In the genomic region with DNA sequence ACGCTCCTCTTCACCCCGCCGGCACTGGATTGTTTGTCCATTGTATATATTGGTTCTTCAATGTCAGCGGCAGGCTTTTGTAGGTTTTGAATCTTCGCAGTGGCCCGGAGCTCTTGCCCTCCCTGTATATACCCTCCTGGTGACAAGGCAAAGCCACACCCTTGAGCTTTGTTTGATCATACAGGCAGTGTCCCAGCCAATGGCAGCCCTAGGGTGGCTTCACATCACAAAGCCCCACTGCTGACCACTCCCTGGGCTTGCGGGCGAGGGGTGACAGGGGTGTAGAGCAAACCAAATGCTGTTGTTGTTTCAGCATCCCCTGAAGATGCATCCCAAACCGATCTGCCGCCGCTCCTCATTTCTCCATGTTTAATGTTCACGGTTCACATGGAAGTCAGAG, we compare ENCODE assay signal across 14 cellular contexts. TPM values are rescaled to one million over a fixed set of nuclear protein-coding genes. Genes with fewer than 3 reads are reported as not detected.
"Had no signal": no experiment of that assay in that cellular context is flagged by ENCODE, and none has a peak within 500 bp of the region (broad histone marks: within the 10 kb centered on the region; RNA-seq: fewer than 3 reads in every experiment).

A gene with protein sequence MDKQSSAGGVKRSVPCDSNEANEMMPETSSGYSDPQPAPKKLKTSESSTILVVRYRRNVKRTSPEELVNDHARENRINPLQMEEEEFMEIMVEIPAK (minus strand): TSS at position 101 of the 400 bp plus-strand sequence. CDS start 60 bp downstream, at position 41.

RNA-seq across cellular contexts. Expression of the gene that starts here (rescaled TPM):
- total RNA-seq: stomach, subcutaneous adipose tissue, suprapubic skin, temporal lobe, thoracic aorta, thyroid gland, tibial nerve, transverse colon, upper lobe of left lung, upper lobe of right lung, ureter, urinary bladder, uterus, vagina had no signal
